8 cellular contexts compared by ENCODE assay signal in genomic region chr12:107912421-107913004, GRCh38.
A peak's percentile ranks its signal among the peaks of the same experiment; 100 is the strongest.
DNase-seq lines count a peak whose midpoint lies in the region; ATAC-seq, FAIRE-seq and TF ChIP-seq lines count a peak whose summit lies in the region.

No MANE protein-coding gene starts in this region.

- BruUV-seq in HepG2 (replicated peaks; lab: Mats Ljungman, UMichigan) = no TSS peak

- no peak overlapping the region for H3K27ac ChIP-seq in AG04450 (ENCODE audit: low read depth, low read length)
- H3K27ac ChIP-seq in HUES64 (ENCODE audit: low read depth, low read length) = no peak overlapping the region
- H3K27ac ChIP-seq in HepG2 (ENCODE audit: extremely low read length, insufficient read depth, low read length) = no peak overlapping the region

- no peak for DNase-seq in AG04450 (ENCODE audit: low read depth, low spot score)
- DNase-seq in activated CD4-positive, CD25-positive, alpha-beta regulatory T cell (lab: John Stamatoyannopoulos, UW) = peak; percentile 11 to 46 (median 25)
- DNase-seq in central memory CD4-positive, alpha-beta T cell = peak; percentile 29
- DNase-seq in HepG2 (ENCODE audit: low spot score) = no peak
- DNase-seq in stimulated activated CD8-positive, alpha-beta memory T cell treated with anti-CD3 and anti-CD28 coated beads, Interleukin-15, amount 100 ng/mL, for 48 hours (ENCODE audit: low read depth in 2 of 2) = peak; percentile 33 to 46
- DNase-seq in posterior vena cava (ENCODE audit: low spot score) = no peak

- peak; percentile 85 for ATAC-seq in GM19023 (IDR thresholded peaks at IDR 0.05; ENCODE audit: unreplicated experiment)
- peak; percentile 89 for ATAC-seq in HepG2

- intact Hi-C loops in HepG2 (cut with micrococcal nuclease; ENCODE audit: unreplicated experiment) = no loop called here
- intact Hi-C loops in posterior vena cava (cut with DNase I) = no loop called here

- no peak for TF ChIP-seq EP300 in HepG2 (IDR thresholded peaks at IDR 0.05; ENCODE audit: low read depth in 2 of 2, low read length in 2 of 2)
- TF ChIP-seq EP300 in HepG2 (CRISPR knock-in tag; IDR thresholded peaks at IDR 0.05; ENCODE audit: borderline replicate concordance) = no peak

- peak overlapping the region; percentile 44 for H3K4me2 ChIP-seq in HepG2 (ENCODE audit: low read depth, low read length)

- TF ChIP-seq CTCF in AG04450 (IDR thresholded peaks at IDR 0.05; ENCODE audit: low read depth, low read length) (peak; percentile 32), HepG2 (CRISPR knock-in tag; IDR thresholded peaks at IDR 0.05) (peak; percentile 58)

- no peaks in the 10 kb centered on the region for H3K79me2 ChIP-seq in HepG2 (ENCODE audit: insufficient read depth, low read length)

- CTCF ChIA-PET in AG04450 (lab: Charles Lee) = no interaction called here
- CTCF ChIA-PET in HepG2 (lab: Yijun Ruan, JAX; ENCODE audit: low intra/inter-chr PET ratio, low total read pairs) = no interaction called here

- H3K9ac ChIP-seq in HUES64 (ENCODE audit: low read depth, low read length) = no peak overlapping the region
- H3K9ac ChIP-seq in HepG2 (ENCODE audit: insufficient read depth, low read depth, low read length) = no peak overlapping the region

- POLR2A ChIA-PET in AG04450 (lab: Yijun Ruan, JAX) (no interaction called here), HepG2 (lab: Yijun Ruan, JAX) (no interaction called here)

- H3K27me3 ChIP-seq in AG04450 (ENCODE audit: control insufficient read depth, insufficient read depth, low read length) (no peaks in the 10 kb centered on the region), HUES64 (ENCODE audit: insufficient read depth, low read length) (peaks cover 31% of the 10 kb centered on the region), HepG2 (ENCODE audit: control insufficient read depth in 1 of 2, insufficient read depth in 2 of 2, low read length in 2 of 2) (peaks cover 0 to 5% of the 10 kb centered on the region in 2 experiments; a peak in 2 of 5 replicates)

- WGBS in HUES64 = 3% methylated on average over 22 of the region's 22 CpGs
- 21% methylated on average over 20 of the region's 22 CpGs for WGBS in HepG2 (ENCODE audit: low lambda C conversion rate)

- in situ Hi-C loops in HepG2 (cut with HindIII; ENCODE audit: extremely low pct_ligation_motif_present, low pct_unique_long_range_greater_than_20kb) = no loop called here

- no peak overlapping the region for H2AFZ ChIP-seq in HepG2 (ENCODE audit: low read length)

- no peak for FAIRE-seq in HepG2 (lab: Jason Lieb, UNC)

- H3K4me3 ChIP-seq in AG04450 (ENCODE audit: low read depth, low read length) = no peak overlapping the region
- H3K4me3 ChIP-seq in HUES64 (ENCODE audit: low read length) = peak overlapping the region; percentile 73
- H3K4me3 ChIP-seq in HepG2 (replicated peaks in 1 of 3; ENCODE audit: insufficient read depth in 1 of 3, low read depth in 2 of 3, low read length in 3 of 3) = no peak overlapping the region

- H3K36me3 ChIP-seq in HUES64 (ENCODE audit: insufficient read depth, low read length) = no peaks in the 10 kb centered on the region
- H3K36me3 ChIP-seq in HepG2 (replicated peaks in 1 of 2; ENCODE audit: control insufficient read depth in 1 of 2, insufficient read depth in 2 of 2, low read length in 2 of 2) = no peaks in the 10 kb centered on the region

- TF ChIP-seq POLR2A in HepG2 (IDR thresholded peaks at IDR 0.05; ENCODE audit: insufficient read depth in 1 of 2, low read depth in 2 of 2, low read length in 2 of 2) = no peak

- no peaks in the 10 kb centered on the region; the same call in 1 of the 2 replicates for H3K9me3 ChIP-seq in AG04450 (ENCODE audit: control insufficient read depth, insufficient read depth, low read length)
- H3K9me3 ChIP-seq in HUES64 (ENCODE audit: insufficient read depth, low read depth, low read length) = no peaks in the 10 kb centered on the region
- no peaks in the 10 kb centered on the region for H3K9me3 ChIP-seq in HepG2 (ENCODE audit: low read length)

- no peaks in the 10 kb centered on the region for H4K20me1 ChIP-seq in HepG2 (ENCODE audit: insufficient read depth, low read length)

- TF ChIP-seq RAD21 in HepG2 (CRISPR knock-in tag; IDR thresholded peaks at IDR 0.05) = no peak

- H3K4me1 ChIP-seq in HUES64 (ENCODE audit: insufficient read depth, low read length) (no peaks in the 10 kb centered on the region), HepG2 (ENCODE audit: insufficient read depth, low read length) (no peaks in the 10 kb centered on the region)

TF ChIP-seq in HepG2, 621 proteins besides CTCF, POLR2A, EP300 and RAD21:
- TF ChIP-seq LRRFIP1 (CRISPR knock-in tag; conservative IDR thresholded peaks at IDR 0.05) (no peak), ZNF317 (CRISPR knock-in tag; IDR thresholded peaks at IDR 0.05) (no peak), ZNF382 (CRISPR knock-in tag; IDR thresholded peaks at IDR 0.05; ENCODE audit: borderline replicate concordance) (no peak), ZMYM2 (CRISPR knock-in tag; IDR thresholded peaks at IDR 0.05) (no peak), PCBP1 (IDR thresholded peaks at IDR 0.05; ENCODE audit: borderline replicate concordance, low read depth, low read length) (0 out of 2 replicates have a peak, but pooled peaks have one; percentile 44), CEBPG (CRISPR knock-in tag; IDR thresholded peaks at IDR 0.05) (no peak), HMGXB4 (CRISPR knock-in tag; IDR thresholded peaks at IDR 0.05; ENCODE audit: borderline replicate concordance in 1 of 2, low read depth in 1 of 2) (0 out of 4 replicates have a peak, but pooled peaks of 1 of the 2 experiments have one; percentile 33), CREB1 (IDR thresholded peaks at IDR 0.05) (no peak), CREB1 (CRISPR knock-in tag; IDR thresholded peaks at IDR 0.05) (no peak), XRCC5 (optimal IDR thresholded peaks at IDR 0.05; ENCODE audit: low read length) (peak; percentile 60), STAG1 (CRISPR knock-in tag; IDR thresholded peaks at IDR 0.05) (0 out of 2 replicates have a peak, but pooled peaks have one; percentile 7), ZNF687 (CRISPR knock-in tag; IDR thresholded peaks at IDR 0.05) (peak; percentile 24; the same call in 1 of the 2 replicates)

Comparison
In these comparisons a context has a peak if more than half of its experiments do, and no peak if none do; other contexts are left out.
1. DNase-seq: peak in activated CD4-positive, CD25-positive, alpha-beta regulatory T cell (4 of 4), central memory CD4-positive, alpha-beta T cell (single experiment) and stimulated activated CD8-positive, alpha-beta memory T cell treated with anti-CD3 and anti-CD28 coated beads, Interleukin-15, amount 100 ng/mL, for 48 hours (2 of 2); none in AG04450 (single experiment), HepG2 (single experiment) and posterior vena cava (single experiment).